Comparison of ENCODE assay signal across 27 cellular contexts in genomic region chr9:36169166-36169565, GRCh38. TPM values are rescaled to one million over a fixed set of nuclear protein-coding genes. Genes with fewer than 3 reads are reported as not detected.
DNase-seq lines count a peak whose midpoint lies in the region; FAIRE-seq and TF ChIP-seq lines count a peak whose summit lies in the region.
"Had no signal": no experiment of that assay in that cellular context is flagged by ENCODE, and none has a peak within 500 bp of the region (broad histone marks: within the 10 kb centered on the region; RNA-seq: fewer than 3 reads in every experiment).

TSS of gene CCIN (plus strand) at chr9:36169388. CDS start at chr9:36169503, 115 bp downstream.

- H3K4me3 ChIP-seq in H1 (ENCODE audit: extremely low read depth in 1 of 4, insufficient read depth in 2 of 4, low read depth in 3 of 4, low read length in 4 of 4) (no peak within 1 kb of the TSS), osteoblast (ENCODE audit: insufficient read depth, low read length) (no peak within 1 kb of the TSS)

- no peak within 1 kb of the TSS for H3K56ac ChIP-seq in H1 (replicated peaks; ENCODE audit: insufficient read length, low read depth, low read length)

- CTCF ChIA-PET in H1 (lab: Charles Lee; ENCODE audit: partially characterized antibody): interaction anchor here (0.6 to 10.2 kb wide), 15 partner anchors 9 to 255 kb away, joined by 3 to 153 read pairs (median 4); partner anchors contain the start of gene GLIPR2

- TF ChIP-seq CTCF in H1 (IDR thresholded peaks at IDR 0.05; ENCODE audit: control extremely low read depth in 1 of 3, insufficient read depth in 1 of 3, low read depth in 1 of 3, low read length in 3 of 3) (no peak), osteoblast (IDR thresholded peaks at IDR 0.05; ENCODE audit: extremely low read depth, low read depth, low read length) (no peak)

- H3K4ac ChIP-seq in H1 (replicated peaks; ENCODE audit: insufficient read length, low read depth, low read length): no peak within 1 kb of the TSS

- H3K79me2 ChIP-seq in H1 (ENCODE audit: control insufficient read depth in 1 of 2, insufficient read depth in 2 of 2, low read length in 2 of 2) (no peaks in the 10 kb centered on the region), osteoblast (ENCODE audit: insufficient read depth, low read length) (no peaks in the 10 kb centered on the region)

- POLR2A ChIA-PET in H1 (lab: Charles Lee; ENCODE audit: partially characterized antibody): interaction anchor here (1.1 to 1.6 kb wide), 2 partner anchors 8 to 21 kb away, joined by 3 to 5 read pairs; partner anchors contain the start of gene CLTA

- H3K27ac ChIP-seq in H1 (ENCODE audit: low read depth, low read length): no peak within 1 kb of the TSS
- H3K27ac ChIP-seq in osteoblast (ENCODE audit: low read depth, low read length): no peak within 1 kb of the TSS
- H3K27ac ChIP-seq: 22Rv1, RWPE1 had no signal

- H3K4me2 ChIP-seq in H1 (ENCODE audit: insufficient read depth in 1 of 2, low read depth in 2 of 2, low read length in 2 of 2): no peak within 1 kb of the TSS
- H3K4me2 ChIP-seq in osteoblast (ENCODE audit: insufficient read depth, low read length): no peak within 1 kb of the TSS

- H4K20me1 ChIP-seq in H1 (replicated peaks in 1 of 2; ENCODE audit: control insufficient read depth in 1 of 2, insufficient read depth in 2 of 2, low read length in 2 of 2) (no peaks in the 10 kb centered on the region), osteoblast (ENCODE audit: insufficient read depth, low read length) (no peaks in the 10 kb centered on the region)

- H2BK12ac ChIP-seq in H1 (ENCODE audit: low read depth, low read length): no peak within 1 kb of the TSS

- H3K27me3 ChIP-seq in H1 (replicated peaks in 1 of 4; ENCODE audit: control insufficient read depth in 3 of 4, extremely low read depth in 1 of 4, insufficient read depth in 3 of 4, low read length in 3 of 4) (no peaks in the 10 kb centered on the region), osteoblast (ENCODE audit: insufficient read depth, low read length) (no peaks in the 10 kb centered on the region)

- no peak within 1 kb of the TSS for H2BK20ac ChIP-seq in H1 (ENCODE audit: low read length)

- no peak for TF ChIP-seq RAD21 in H1 (IDR thresholded peaks at IDR 0.05 in 1 of 2, conservative IDR thresholded peaks at IDR 0.05 in 1 of 2; ENCODE audit: low read depth in 2 of 2, low read length in 2 of 2)

- no peak within 1 kb of the TSS for H2AFZ ChIP-seq in H1 (ENCODE audit: low read length)
- H2AFZ ChIP-seq in osteoblast (ENCODE audit: low read length): no peak within 1 kb of the TSS

- H4K5ac ChIP-seq in H1 (ENCODE audit: insufficient read length, low read depth, low read length): no peak within 1 kb of the TSS

- H3K23ac ChIP-seq in H1 (ENCODE audit: insufficient read length): no peak within 1 kb of the TSS

- 0 out of 2 replicates have a peak within 1 kb of the TSS, but pooled peaks have one; percentile 40 for H2BK15ac ChIP-seq in H1 (ENCODE audit: low read length)

- peaks cover 2% of the 10 kb centered on the region; the same call in 1 of the 2 replicates for H3K23me2 ChIP-seq in H1 (ENCODE audit: low read depth, low read length)

- peak within 1 kb of the TSS; percentile 0; the same call in 1 of the 2 replicates for H4K8ac ChIP-seq in H1 (ENCODE audit: extremely low read depth, insufficient read depth, low read length)

- H4K91ac ChIP-seq in H1 (replicated peaks; ENCODE audit: insufficient read length, low read length): no peak within 1 kb of the TSS

- FAIRE-seq in H1 (lab: Jason Lieb, UNC) (no peak), HTR-8/SVneo (lab: Jason Lieb, UNC) (no peak)
- FAIRE-seq: D721Med, GM12891 had no signal

- TF ChIP-seq POLR2A in H1 (IDR thresholded peaks at IDR 0.05; ENCODE audit: control extremely low read depth in 1 of 2, low read depth in 2 of 2, low read length in 2 of 2): no peak

- H2BK5ac ChIP-seq in H1 (ENCODE audit: low read depth, low read length): no peak within 1 kb of the TSS; the same call in 1 of the 2 replicates

- H3K79me1 ChIP-seq in H1 (ENCODE audit: low read depth, low read length): no peaks in the 10 kb centered on the region

- H3K9ac ChIP-seq in H1 (replicated peaks in 1 of 4; ENCODE audit: extremely low read depth in 1 of 4, low read depth in 3 of 4, low read length in 3 of 4): no peak within 1 kb of the TSS

- H3K14ac ChIP-seq in H1 (ENCODE audit: insufficient read length): no peak within 1 kb of the TSS

- H3K9me3 ChIP-seq in H1 (ENCODE audit: insufficient read depth in 2 of 2, low read depth in 1 of 2, low read length in 1 of 2) (no peaks in the 10 kb centered on the region), osteoblast (ENCODE audit: low read depth, low read length) (no peaks in the 10 kb centered on the region)

- H2AK5ac ChIP-seq in H1 (ENCODE audit: low read depth, low read length): no peak within 1 kb of the TSS

- no peak within 1 kb of the TSS for H2BK120ac ChIP-seq in H1 (replicated peaks; ENCODE audit: low read depth, low read length)

- H3K36me3 ChIP-seq in H1 (ENCODE audit: control insufficient read depth in 2 of 4, insufficient read depth in 4 of 4, low read length in 3 of 4): no peaks in the 10 kb centered on the region
- no peaks in the 10 kb centered on the region for H3K36me3 ChIP-seq in osteoblast (ENCODE audit: insufficient read depth, low read length)

- WGBS in H1 (ENCODE audit: extremely low coverage in 1 of 2, insufficient coverage in 1 of 2, insufficient read length in 1 of 2, insufficient replicate concordance in 2 of 2, low coverage in 1 of 2, low lambda C conversion rate in 2 of 2, missing lambda C conversion rate in 1 of 2), 2 experiments: 94% methylated on average over 6 of the region's 6 CpGs; no CpG with 5 or more reads in 1 of the 2 experiments

- in situ Hi-C loops in ACHN (cut with HindIII; ENCODE audit: low pct_ligation_motif_present, low pct_unique_long_range_greater_than_20kb, low sequenced_read_pairs): no loop called here

- H3K4me1 ChIP-seq in H1 (replicated peaks in 1 of 4; ENCODE audit: control insufficient read depth in 3 of 4, insufficient read depth in 4 of 4, low read length in 3 of 4): peaks cover 0 to 6% (median 3%) of the 10 kb centered on the region in 4 experiments; a peak in 5 of 7 replicates
- H3K4me1 ChIP-seq in osteoblast (ENCODE audit: insufficient read depth, low read length): peaks cover 17% of the 10 kb centered on the region

- no peak for TF ChIP-seq EP300 in H1 (IDR thresholded peaks at IDR 0.05; ENCODE audit: borderline replicate concordance in 1 of 2, low read depth in 2 of 2, low read length in 2 of 2)

- peak; percentile 34 for DNase-seq in DMS53 (lab: John Stamatoyannopoulos, UW)
- no peak for DNase-seq in DMS53 treated with DMSO at 0.1 percent for 48 hours (lab: John Stamatoyannopoulos, UW; ENCODE audit: unreplicated experiment)
- DNase-seq in ELF-1 (ENCODE audit: low read depth, low spot score): peak; percentile 23
- no peak for DNase-seq in H1 (ENCODE audit: low read depth in 1 of 2, low spot score in 2 of 2)
- peak; percentile 39 for DNase-seq in osteoblast (ENCODE audit: insufficient read length, low spot score, missing footprints)
- no peak for DNase-seq in stimulated activated naive CD4-positive, alpha-beta T cell (lab: John Stamatoyannopoulos, UW)
- DNase-seq in HTR-8/SVneo (ENCODE audit: insufficient read length, low spot score): no peak
- no peak for DNase-seq in ACHN
- DNase-seq: CD4-positive, CD25-positive, alpha-beta regulatory T cell; DMS79; EL; GF-D8; GOT3; HCEC 1CT; Kasumi-1; NCI-H1105; NCI-H1436 treated with DMSO at 0.1 percent for 48 hours; NCI-H187 treated with DMSO at 0.1 percent for 48 hours; NCI-H446; NCI-H526 treated with DMSO at 0.1 percent for 48 hours; SHP77 had no signal

- no peak within 1 kb of the TSS for H3K18ac ChIP-seq in H1 (ENCODE audit: extremely low read depth, low read length)

TF ChIP-seq in H1, 55 proteins besides CTCF, POLR2A, EP300 and RAD21:
- TF ChIP-seq NANOG (IDR thresholded peaks at IDR 0.05; ENCODE audit: insufficient read depth, low read depth, low read length, poor library complexity, severe bottlenecking) (no peak), FOSL1 (IDR thresholded peaks at IDR 0.05; ENCODE audit: insufficient read depth, low read depth, low read length) (no peak), TAF1 (IDR thresholded peaks at IDR 0.05; ENCODE audit: low read depth, low read length) (no peak), CTBP2 (IDR thresholded peaks at IDR 0.05; ENCODE audit: borderline replicate concordance, insufficient read depth, insufficient read length, low read length) (no peak), KDM1A (IDR thresholded peaks at IDR 0.05; ENCODE audit: borderline replicate concordance, low read length) (no peak), ATF3 (IDR thresholded peaks at IDR 0.05; ENCODE audit: insufficient read depth, low read depth, low read length) (no peak), POU5F1 (IDR thresholded peaks at IDR 0.05; ENCODE audit: low read depth, low read length) (no peak), E2F6 (IDR thresholded peaks at IDR 0.05) (no peak), CEBPB (IDR thresholded peaks at IDR 0.05; ENCODE audit: low read depth, low read length) (no peak), BRCA1 (IDR thresholded peaks at IDR 0.05; ENCODE audit: low read depth, low read length) (no peak), RFX5 (IDR thresholded peaks at IDR 0.05; ENCODE audit: borderline replicate concordance, low read depth, low read length) (no peak)

RNA-seq across cellular contexts. Expression of gene CCIN, which starts in this region (rescaled TPM):
- 0.19 and 0.27 TPM in 2 replicates for total RNA-seq in H1 (2021; fragmentation: NEBNext Ultra II Directional; extraction: Animal tissue kit (Norgen Biotek cat#: 25700))
- 0.20 and 0.21 TPM in 2 replicates for polyA plus RNA-seq in H1 (2011; rRNA removed)
- 0.19 TPM for polyA plus RNA-seq in H1 (2011; cell fraction: cytosol; rRNA removed)
- 0.74 TPM for polyA plus RNA-seq in H1 (2011; cell fraction: nucleus; rRNA removed)
- 0.12 to 0.19 TPM (median 0.18 TPM) in 3 of 4 replicates, not detected in the other for polyA plus RNA-seq in H1 (2012, experiment 1 of 2)
- 0.08 TPM for polyA plus RNA-seq in H1 (2012, experiment 2 of 2)
- 0.06 TPM for polyA plus RNA-seq in H1 (2013, experiment 1 of 2)
- 0.07 TPM for polyA plus RNA-seq in H1 (2013, experiment 2 of 2)
- 1.1 and 1.8 TPM in 2 replicates for polyA minus RNA-seq in H1 (2011; rRNA and poly(A)+ RNA removed)
- not detected for polyA minus RNA-seq in H1 (2011; cell fraction: cytosol; rRNA and poly(A)+ RNA removed)
- polyA minus RNA-seq in H1 (2011; cell fraction: nucleus; rRNA and poly(A)+ RNA removed): 0.80 TPM
- total RNA-seq in osteoblast: 1.2 and 2.2 TPM in 2 replicates
- total RNA-seq: OCI-LY7, SK-MEL-5 had no signal

Comparison
In these comparisons a context has a peak if more than half of its experiments do, and no peak if none do; other contexts are left out.
1. DNase-seq: peak in DMS53 (single experiment), ELF-1 (single experiment) and osteoblast (single experiment); none in DMS53 treated with DMSO at 0.1 percent for 48 hours (single experiment), H1 (0 of 2), stimulated activated naive CD4-positive, alpha-beta T cell (0 of 6), HTR-8/SVneo (single experiment) and ACHN (single experiment).